In the genomic region with DNA sequence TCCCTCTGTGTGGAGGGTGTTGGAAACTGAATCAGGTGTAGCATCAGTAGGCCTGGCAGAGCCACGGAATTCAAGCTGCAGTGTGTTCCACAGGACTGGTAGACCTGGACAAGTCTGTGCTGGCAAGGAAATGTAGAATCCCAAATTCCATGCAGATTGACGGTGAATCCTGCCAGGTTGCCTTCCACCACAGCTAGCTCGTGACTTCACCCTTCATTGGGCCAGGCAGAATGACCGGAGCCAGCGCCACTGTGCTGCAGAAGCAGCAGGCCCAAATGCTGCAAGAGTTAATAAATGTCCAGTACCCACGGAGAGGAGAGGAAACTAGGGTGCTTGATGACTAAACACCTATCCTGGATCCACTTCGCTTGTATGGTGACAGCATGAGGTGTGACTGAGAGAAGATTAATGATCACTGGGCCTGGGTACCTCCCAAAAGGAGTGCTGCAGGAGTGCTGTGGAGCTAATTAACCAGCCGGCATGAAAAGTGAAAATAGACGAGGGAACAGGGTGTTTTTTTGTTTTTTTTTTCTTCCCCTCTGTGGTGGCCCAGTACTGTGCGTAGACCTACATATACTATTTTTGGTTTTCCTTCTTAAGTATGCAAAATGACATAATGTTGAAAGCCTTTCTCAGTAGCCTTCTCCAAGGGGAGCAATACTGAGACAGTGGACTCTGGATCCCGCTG, we compare ENCODE assay signal across 7 cellular contexts.
A peak's percentile ranks its signal among the peaks of the same experiment; 100 is the strongest.
DNase-seq lines count a peak whose midpoint lies in the region; ATAC-seq, FAIRE-seq and TF ChIP-seq lines count a peak whose summit lies in the region.

No MANE protein-coding gene starts in this region.

- H3K9me3 ChIP-seq in GM12878 (replicated peaks; ENCODE audit: control insufficient read depth, insufficient read depth, low read length) (no peaks in the 10 kb centered on the region; the same call in 2 of the 3 replicates), mesodermal cell (ENCODE audit: control insufficient read depth, low read length) (peaks cover 5% of the 10 kb centered on the region)

- H3K9ac ChIP-seq in GM12878 (ENCODE audit: control insufficient read depth, insufficient read depth, low read length): no peak overlapping the region

- peak; percentile 25 for DNase-seq in GM12878 (ENCODE audit: low read depth, low spot score)
- DNase-seq in SKM-1 (lab: John Stamatoyannopoulos, UW; ENCODE audit: unreplicated experiment): no peak
- no peak for DNase-seq in activated naive CD4-positive, alpha-beta T cell (lab: John Stamatoyannopoulos, UW)
- no peak for DNase-seq in activated CD4-positive, alpha-beta T cell treated with anti-CD3 and anti-CD28 coated beads for 4 hours

- H3K4me1 ChIP-seq in GM12878 (ENCODE audit: control insufficient read depth, insufficient read depth, low read length) (peaks cover 16% of the 10 kb centered on the region), mesodermal cell (ENCODE audit: control insufficient read depth, insufficient read depth, low read length, poor library complexity, severe bottlenecking) (peaks cover 67% of the 10 kb centered on the region)

- peak overlapping the region; percentile 52; the same call in 1 of the 2 replicates for H3K4me2 ChIP-seq in GM12878 (ENCODE audit: control insufficient read depth, insufficient read depth)

- H4K20me1 ChIP-seq in GM12878 (ENCODE audit: control insufficient read depth, insufficient read depth): no peaks in the 10 kb centered on the region

- FAIRE-seq in GM12878 (lab: Jason Lieb, UNC): no peak

- SMC1A ChIA-PET in GM12878 (lab: Charles Lee; ENCODE audit: uncharacterized antibody, unreplicated experiment): no interaction called here

- CTCF ChIA-PET in GM12878 (lab: Yijun Ruan, JAX): no interaction called here

- RAD21 ChIA-PET in GM12878 (lab: Charles Lee; ENCODE audit: unreplicated experiment): no interaction called here

- H3K79me2 ChIP-seq in GM12878 (ENCODE audit: control insufficient read depth, insufficient read depth, low read length): no peaks in the 10 kb centered on the region

- in situ Hi-C loops in GM12878 (cut with MboI): no loop called here

- H3K36me3 ChIP-seq in GM12878 (ENCODE audit: control insufficient read depth in 2 of 2, insufficient read depth in 2 of 2, low read length in 1 of 2) (no peaks in the 10 kb centered on the region), mesodermal cell (ENCODE audit: control insufficient read depth, insufficient read depth, low read length) (peaks cover 21% of the 10 kb centered on the region)

- peak; percentile 54 for ATAC-seq in GM19025 (IDR thresholded peaks at IDR 0.05; ENCODE audit: low read depth, unreplicated experiment)
- ATAC-seq in HG03095 (IDR thresholded peaks at IDR 0.05; ENCODE audit: unreplicated experiment): peak; percentile 79
- ATAC-seq in GM12878: peak; percentile 76

- H2AFZ ChIP-seq in GM12878 (ENCODE audit: control insufficient read depth, low read depth, low read length): peak overlapping the region; percentile 20; the same call in 1 of the 2 replicates

- intact Hi-C loops in GM12878 (cut with micrococcal nuclease; ENCODE audit: unreplicated experiment): no loop called here

- POLR2A ChIA-PET in GM12878 (lab: Charles Lee): no interaction called here

- no peak for TF ChIP-seq POLR2A in GM12878 (IDR thresholded peaks at IDR 0.05; ENCODE audit: low read depth, low read length)

- H3K27me3 ChIP-seq in GM12878 (replicated peaks in 1 of 2; ENCODE audit: control insufficient read depth in 2 of 2, insufficient read depth in 2 of 2, low read length in 1 of 2): no peaks in the 10 kb centered on the region

- no TSS peak for BruUV-seq in GM12878 (replicated peaks; lab: Mats Ljungman, UMichigan)

- TF ChIP-seq EP300 in GM12878 (IDR thresholded peaks at IDR 0.05; ENCODE audit: borderline replicate concordance in 1 of 2, control insufficient read depth in 1 of 2, low read depth in 2 of 2, low read length in 2 of 2): no peak

- WGBS in GM12878 (ENCODE audit: insufficient coverage, insufficient replicate concordance, low lambda C conversion rate, missing lambda C conversion rate): 27% methylated on average over 11 of the region's 11 CpGs
- 80 to 90% methylated on average over 8 to 9 of the region's 11 CpGs for WGBS in mesodermal cell (ENCODE audit: insufficient coverage in 2 of 2), 2 experiments

- H3K27ac ChIP-seq in GM12878 (ENCODE audit: control insufficient read depth, insufficient read depth) (no peak overlapping the region), mesodermal cell (ENCODE audit: low read depth, low read length, severe bottlenecking) (peak overlapping the region; percentile 83)

- no peak for TF ChIP-seq CTCF in GM12878 (IDR thresholded peaks at IDR 0.05 in 2 of 3, conservative IDR thresholded peaks at IDR 0.05 in 1 of 3; ENCODE audit: control insufficient read depth in 2 of 3, extremely low read depth in 1 of 3, insufficient read depth in 1 of 3, low read depth in 3 of 3, low read length in 3 of 3)

- TF ChIP-seq RAD21 in GM12878 (IDR thresholded peaks at IDR 0.05; ENCODE audit: insufficient read depth, low read depth, low read length): no peak

- H3K4me3 ChIP-seq in GM12878 (no peak overlapping the region), mesodermal cell (ENCODE audit: extremely low read depth, insufficient read depth, low read length, poor library complexity, severe bottlenecking) (no peak overlapping the region)

TF ChIP-seq in GM12878, 131 proteins besides CTCF, POLR2A, EP300 and RAD21 (continues in another document):
- no peak for TF ChIP-seq ETV6 (conservative IDR thresholded peaks at IDR 0.05 in 1 of 2, IDR thresholded peaks at IDR 0.05 in 1 of 2; ENCODE audit: borderline replicate concordance in 1 of 2, low read depth in 1 of 2)
- TF ChIP-seq ZBTB4 (CRISPR knock-in tag; IDR thresholded peaks at IDR 0.05): no peak
- no peak for TF ChIP-seq NR2C1 (IDR thresholded peaks at IDR 0.05)
- 0 out of 2 replicates have a peak, but pooled peaks have one; percentile 47 for TF ChIP-seq ZNF384 (IDR thresholded peaks at IDR 0.05; ENCODE audit: borderline replicate concordance, low read depth, low read length)
- TF ChIP-seq KLF5 (IDR thresholded peaks at IDR 0.05; ENCODE audit: partially characterized antibody): no peak
- TF ChIP-seq CBFB (IDR thresholded peaks at IDR 0.05; ENCODE audit: low read depth): no peak
- TF ChIP-seq, protein P1, sequence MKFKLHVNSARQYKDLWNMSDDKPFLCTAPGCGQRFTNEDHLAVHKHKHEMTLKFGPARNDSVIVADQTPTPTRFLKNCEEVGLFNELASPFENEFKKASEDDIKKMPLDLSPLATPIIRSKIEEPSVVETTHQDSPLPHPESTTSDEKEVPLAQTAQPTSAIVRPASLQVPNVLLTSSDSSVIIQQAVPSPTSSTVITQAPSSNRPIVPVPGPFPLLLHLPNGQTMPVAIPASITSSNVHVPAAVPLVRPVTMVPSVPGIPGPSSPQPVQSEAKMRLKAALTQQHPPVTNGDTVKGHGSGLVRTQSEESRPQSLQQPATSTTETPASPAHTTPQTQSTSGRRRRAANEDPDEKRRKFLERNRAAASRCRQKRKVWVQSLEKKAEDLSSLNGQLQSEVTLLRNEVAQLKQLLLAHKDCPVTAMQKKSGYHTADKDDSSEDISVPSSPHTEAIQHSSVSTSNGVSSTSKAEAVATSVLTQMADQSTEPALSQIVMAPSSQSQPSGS (IDR thresholded peaks at IDR 0.05; ENCODE audit: low read length): peak; percentile 64; the same call in 1 of the 2 replicates
- TF ChIP-seq RUNX3 (IDR thresholded peaks at IDR 0.05; ENCODE audit: low read length): peak; percentile 47
- TF ChIP-seq SMAD5 (IDR thresholded peaks at IDR 0.05; ENCODE audit: low read depth): no peak
- TF ChIP-seq SMAD1 (IDR thresholded peaks at IDR 0.05; ENCODE audit: low read depth, partially characterized antibody): no peak
- TF ChIP-seq FOXK2 (IDR thresholded peaks at IDR 0.05): no peak
